ENCODE assay signal across 9 cellular contexts in the genomic region with DNA sequence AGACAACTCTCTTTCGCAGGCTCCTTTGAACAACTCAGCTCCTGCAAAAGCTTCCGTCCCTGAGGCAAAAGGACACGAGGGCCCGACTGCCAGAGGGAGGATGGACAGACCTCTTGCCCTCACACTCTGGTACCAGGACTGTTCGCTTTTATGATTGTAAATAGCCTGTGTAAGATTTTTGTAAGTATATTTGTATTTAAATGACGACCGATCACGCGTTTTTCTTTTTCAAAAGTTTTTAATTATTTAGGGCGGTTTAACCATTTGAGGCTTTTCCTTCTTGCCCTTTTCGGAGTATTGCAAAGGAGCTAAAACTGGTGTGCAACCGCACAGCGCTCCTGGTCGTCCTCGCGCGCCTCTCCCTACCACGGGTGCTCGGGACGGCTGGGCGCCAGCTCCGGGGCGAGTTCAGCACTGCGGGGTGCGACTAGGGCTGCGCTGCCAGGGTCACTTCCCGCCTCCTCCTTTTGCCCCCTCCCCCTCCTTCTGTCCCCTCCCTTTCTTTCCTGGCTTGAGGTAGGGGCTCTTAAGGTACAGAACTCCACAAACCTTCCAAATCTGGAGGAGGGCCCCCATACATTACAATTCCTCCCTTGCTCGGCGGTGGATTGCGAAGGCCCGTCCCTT. TPM values are rescaled to one million over a fixed set of nuclear protein-coding genes. Genes with fewer than 3 reads are reported as not detected.
DNase-seq lines count a peak whose midpoint lies in the region; TF ChIP-seq lines count a peak whose summit lies in the region.
"Had no signal": no experiment of that assay in that cellular context is flagged by ENCODE, and none has a peak within 500 bp of the region (broad histone marks: within the 10 kb centered on the region; RNA-seq: fewer than 3 reads in every experiment).

No MANE protein-coding gene starts in this region.

- peaks cover 37% of the 10 kb centered on the region for H3K4me1 Mint-ChIP-seq in chondrocyte (ENCODE audit: low read depth)
- peaks cover 0 to 30% (median 3%) of the 10 kb centered on the region in 4 donors for H3K4me1 Mint-ChIP-seq in CD4-positive, alpha-beta memory T cell

- H3K4me3 Mint-ChIP-seq in chondrocyte (ENCODE audit: unreplicated experiment), result peak overlapping the region; percentile 90
- peak overlapping the region in 4 of 8 donors; percentile 9 to 41 (median 25) for H3K4me3 Mint-ChIP-seq in CD4-positive, alpha-beta memory T cell

- H3K36me3 Mint-ChIP-seq in chondrocyte (ENCODE audit: low read depth), result peaks cover 14% of the 10 kb centered on the region
- no peaks in the 10 kb centered on the region for H3K36me3 Mint-ChIP-seq in CD4-positive, alpha-beta memory T cell

- H3K27me3 Mint-ChIP-seq in chondrocyte (ENCODE audit: low read depth), result no peaks in the 10 kb centered on the region
- H3K27me3 Mint-ChIP-seq in CD4-positive, alpha-beta memory T cell, result peaks cover 11 to 19% of the 10 kb centered on the region in 2 donors

- peak overlapping the region; percentile 88 for H3K27ac Mint-ChIP-seq in chondrocyte (ENCODE audit: unreplicated experiment)
- no peak overlapping the region for H3K27ac Mint-ChIP-seq in CD4-positive, alpha-beta memory T cell

- no peaks in the 10 kb centered on the region for H3K9me3 ChIP-seq in HEK293 (ENCODE audit: control insufficient read depth, insufficient read depth, low read depth, low read length)
- no peaks in the 10 kb centered on the region for H3K9me3 ChIP-seq in stomach smooth muscle (ENCODE audit: control insufficient read depth in 2 of 2, low read length in 2 of 2)
- H3K9me3 ChIP-seq in CD4-positive, alpha-beta memory T cell (ENCODE audit: control insufficient read depth in 1 of 2, low read length in 2 of 2), result no peaks in the 10 kb centered on the region

- H3K9me3 Mint-ChIP-seq in chondrocyte (ENCODE audit: low read depth), result no peaks in the 10 kb centered on the region
- H3K9me3 Mint-ChIP-seq in CD4-positive, alpha-beta memory T cell, result peaks cover 0 to 4% (median 0%) of the 10 kb centered on the region in 8 donors

- intact Hi-C loops in CD4-positive, alpha-beta memory T cell (cut with micrococcal nuclease), result no loop called here

- H3K9ac ChIP-seq in stomach smooth muscle (ENCODE audit: low read length in 2 of 2), result peak overlapping the region; percentile 24 to 42

- no peak for DNase-seq in chondrocyte (ENCODE audit: low spot score)
- DNase-seq in left kidney (ENCODE audit: low read depth, low spot score), result peak; percentile 56
- DNase-seq in HPDE6-E6E7 (ENCODE audit: extremely low spot score), result no peak
- no peak for DNase-seq in CD4-positive, alpha-beta memory T cell
- DNase-seq in NCI-H2171 (lab: John Stamatoyannopoulos, UW), result no peak
- DNase-seq in RPMI8226, result no peak
- DNase-seq: activated CD8-positive, alpha-beta memory T cell treated with anti-CD3 and anti-CD28 coated beads for 24 hours had no signal

- no peak overlapping the region for H3K27ac ChIP-seq in HEK293 (ENCODE audit: extremely low read depth, low read depth, low read length)
- H3K27ac ChIP-seq in stomach smooth muscle (ENCODE audit: low read length), result no peak overlapping the region
- H3K27ac ChIP-seq in CD4-positive, alpha-beta memory T cell (ENCODE audit: low read depth, low read length), result no peak overlapping the region

- H3K36me3 ChIP-seq in HEK293 (ENCODE audit: control insufficient read depth in 2 of 2, insufficient read depth in 1 of 2, low read length in 2 of 2) (peaks cover 0 to 8% of the 10 kb centered on the region in 2 experiments; a peak in 1 of 3 replicates), stomach smooth muscle (ENCODE audit: control insufficient read depth in 2 of 2, insufficient read depth in 2 of 2, low read length in 2 of 2) (no peaks in the 10 kb centered on the region)
- H3K36me3 ChIP-seq in CD4-positive, alpha-beta memory T cell (ENCODE audit: insufficient read depth, low read length), result no peaks in the 10 kb centered on the region

- H3K4me1 ChIP-seq in HEK293 (ENCODE audit: control insufficient read depth, insufficient read depth, low read length), result no peaks in the 10 kb centered on the region
- H3K4me1 ChIP-seq in stomach smooth muscle (ENCODE audit: control insufficient read depth, insufficient read depth, low read length), result peaks cover 23% of the 10 kb centered on the region
- H3K4me1 ChIP-seq in CD4-positive, alpha-beta memory T cell (ENCODE audit: insufficient read depth, low read length), result peaks cover 8% of the 10 kb centered on the region

- no peaks in the 10 kb centered on the region for H3K27me3 ChIP-seq in stomach smooth muscle (ENCODE audit: control insufficient read depth in 1 of 2, insufficient read depth in 2 of 2, low read length in 2 of 2)
- H3K27me3 ChIP-seq in CD4-positive, alpha-beta memory T cell (ENCODE audit: insufficient read depth, low read length), result peaks cover 7% of the 10 kb centered on the region

- TF ChIP-seq CTCF in HEK293 (tag by site-specific recombination; IDR thresholded peaks at IDR 0.05) (no peak), chondrocyte (IDR thresholded peaks at IDR 0.05) (no peak)

- CTCF ChIA-PET in HEK293 (lab: Yijun Ruan, JAX), result no interaction called here
- CTCF ChIA-PET in CD4-positive, alpha-beta memory T cell (lab: Charles Lee; ENCODE audit: partially characterized antibody), result no interaction called here

- peak overlapping the region; percentile 9 for H3K4me3 ChIP-seq in HEK293 (ENCODE audit: low read depth, low read length)
- peak overlapping the region; percentile 77 to 95 for H3K4me3 ChIP-seq in stomach smooth muscle (ENCODE audit: low read length in 2 of 2)
- H3K4me3 ChIP-seq in CD4-positive, alpha-beta memory T cell (ENCODE audit: low read length in 2 of 2), result no peak overlapping the region

- POLR2A ChIA-PET in HEK293 (lab: Yijun Ruan, JAX), result no interaction called here
- POLR2A ChIA-PET in CD4-positive, alpha-beta memory T cell (lab: Charles Lee; ENCODE audit: partially characterized antibody), result no interaction called here

TF ChIP-seq in HEK293, 187 proteins besides CTCF, POLR2A, EP300 and RAD21:
- no peak for TF ChIP-seq ZNF510 (tag by site-specific recombination; IDR thresholded peaks at IDR 0.05; ENCODE audit: insufficient replicate concordance)
- no peak for TF ChIP-seq BCL11A (tag by site-specific recombination; IDR thresholded peaks at IDR 0.05; ENCODE audit: low read depth)
- TF ChIP-seq ZFP41 (tag by site-specific recombination; IDR thresholded peaks at IDR 0.05; ENCODE audit: borderline replicate concordance), result no peak
- no peak for TF ChIP-seq GLIS2 (tag by site-specific recombination; IDR thresholded peaks at IDR 0.05)
- TF ChIP-seq IKZF3 (tag by site-specific recombination; IDR thresholded peaks at IDR 0.05), result no peak
- TF ChIP-seq ZNF544 (tag by site-specific recombination; IDR thresholded peaks at IDR 0.05), result no peak
- no peak for TF ChIP-seq ZNF311 (tag by site-specific recombination; IDR thresholded peaks at IDR 0.05; ENCODE audit: borderline replicate concordance)
- TF ChIP-seq ZNF10 (tag by site-specific recombination; IDR thresholded peaks at IDR 0.05), result no peak
- TF ChIP-seq ZNF76 (tag by site-specific recombination; IDR thresholded peaks at IDR 0.05; ENCODE audit: borderline replicate concordance, low read depth), result no peak
- TF ChIP-seq ZBTB49 (tag by site-specific recombination; IDR thresholded peaks at IDR 0.05; ENCODE audit: low read depth), result no peak
- TF ChIP-seq ZNF138 (tag by site-specific recombination; IDR thresholded peaks at IDR 0.05; ENCODE audit: borderline replicate concordance), result no peak
- TF ChIP-seq ZNF350 (tag by site-specific recombination; IDR thresholded peaks at IDR 0.05), result no peak
- TF ChIP-seq ZNF239 (tag by site-specific recombination; IDR thresholded peaks at IDR 0.05), result no peak
- no peak for TF ChIP-seq ZNF266 (tag by site-specific recombination; IDR thresholded peaks at IDR 0.05; ENCODE audit: low read depth)
- TF ChIP-seq ZNF157 (tag by site-specific recombination; IDR thresholded peaks at IDR 0.05), result no peak
- TF ChIP-seq ZNF777 (tag by site-specific recombination; IDR thresholded peaks at IDR 0.05; ENCODE audit: borderline replicate concordance), result no peak
- TF ChIP-seq ZNF335 (tag by site-specific recombination; conservative IDR thresholded peaks at IDR 0.05), result no peak
- TF ChIP-seq GLI4 (tag by site-specific recombination; IDR thresholded peaks at IDR 0.05), result no peak
- no peak for TF ChIP-seq ZNF791 (tag by site-specific recombination; IDR thresholded peaks at IDR 0.05)
- no peak for TF ChIP-seq ZBTB6 (tag by site-specific recombination; IDR thresholded peaks at IDR 0.05)

RNA-seq across cellular contexts. Expression of gene FZD1, which starts 2.8 kb away (rescaled TPM):
- total RNA-seq in chondrocyte, result 23.5 to 75.0 TPM (median 24.3 TPM) in 3 replicates
- total RNA-seq in CD4-positive, alpha-beta memory T cell, result under 1 TPM; 0.08 to 0.09 TPM
- polyA plus RNA-seq in CD4-positive, alpha-beta memory T cell, result not detected

Comparison
In these comparisons a context has a peak if more than half of its experiments do, and no peak if none do; other contexts are left out.
1. H3K4me3 ChIP-seq: peak in HEK293 (single experiment) and stomach smooth muscle (2 of 2); none in CD4-positive, alpha-beta memory T cell (0 of 2).
2. RNA of gene FZD1, which starts 2.8 kb away (total RNA-seq): 23.5 to 75.0 TPM in chondrocyte; 0.08 to 0.09 TPM in CD4-positive, alpha-beta memory T cell; every median in the first group is over 10 times any median in the second.